In genomic region chr7:70434821-70435220, GRCh38 we compare ENCODE assay signal across 17 cellular contexts.
DNase-seq lines count a peak whose midpoint lies in the region; ATAC-seq and TF ChIP-seq lines count a peak whose summit lies in the region.
"Had no signal": no experiment of that assay in that cellular context is flagged by ENCODE, and none has a peak within 500 bp of the region (broad histone marks: within the 10 kb centered on the region; RNA-seq: fewer than 3 reads in every experiment).

No MANE protein-coding gene starts in this region.

- H3K4me2 ChIP-seq in BLaER1: peak overlapping the region; percentile 84
- H3K4me2 ChIP-seq in BLaER1 treated with 17β-estradiol and CSF1 and Interleukin-3, amounts not matched to agents 10 nM and 100 nM: peak overlapping the region in 7 of 11 experiments; percentile 19 to 88 (median 85); a peak in 10 of 22 replicates
- no peak overlapping the region for H3K4me2 ChIP-seq in OCI-LY1 (ENCODE audit: low read length)
- H3K4me2 ChIP-seq in smooth muscle cell: no peak overlapping the region

- no peaks in the 10 kb centered on the region for H3K79me2 ChIP-seq in OCI-LY1 (ENCODE audit: insufficient read depth, low read length)
- no peaks in the 10 kb centered on the region for H3K79me2 ChIP-seq in smooth muscle cell (ENCODE audit: low read depth)

- H3F3A ChIP-seq in OCI-LY1 (ENCODE audit: insufficient read depth, low read length): no peaks in the 10 kb centered on the region
- H3F3A ChIP-seq in smooth muscle cell (ENCODE audit: low read depth): no peaks in the 10 kb centered on the region

- H3K27me3 ChIP-seq in BLaER1 (no peaks in the 10 kb centered on the region), OCI-LY1 (ENCODE audit: insufficient read depth, low read length) (no peaks in the 10 kb centered on the region), smooth muscle cell (ENCODE audit: low read depth) (peaks cover 4% of the 10 kb centered on the region)
- no peaks in the 10 kb centered on the region for H3K27me3 ChIP-seq in BLaER1 treated with 17β-estradiol and CSF1 and Interleukin-3, amounts not matched to agents 10 nM and 100 nM
- H3K27me3 ChIP-seq: BE2C had no signal

- no peaks in the 10 kb centered on the region for H4K20me1 ChIP-seq in BLaER1
- H4K20me1 ChIP-seq in BLaER1 treated with 17β-estradiol and CSF1 and Interleukin-3, amounts not matched to agents 10 nM and 100 nM: no peaks in the 10 kb centered on the region
- H4K20me1 ChIP-seq in OCI-LY1 (ENCODE audit: insufficient read depth, low read length): no peaks in the 10 kb centered on the region
- no peaks in the 10 kb centered on the region for H4K20me1 ChIP-seq in smooth muscle cell (ENCODE audit: low read depth)

- peaks cover 85% of the 10 kb centered on the region for H3K4me1 ChIP-seq in BLaER1
- H3K4me1 ChIP-seq in BLaER1 treated with 17β-estradiol and CSF1 and Interleukin-3, amounts not matched to agents 10 nM and 100 nM: peaks cover 18 to 85% (median 69%) of the 10 kb centered on the region in 10 experiments
- H3K4me1 ChIP-seq in OCI-LY1 (ENCODE audit: insufficient read depth, low read length, severe bottlenecking): peaks cover 31% of the 10 kb centered on the region
- no peaks in the 10 kb centered on the region for H3K4me1 ChIP-seq in smooth muscle cell (ENCODE audit: low read depth)

- H3K4me3 ChIP-seq in BLaER1: no peak overlapping the region
- no peak overlapping the region for H3K4me3 ChIP-seq in BLaER1 treated with 17β-estradiol and CSF1 and Interleukin-3, amounts not matched to agents 10 nM and 100 nM
- H3K4me3 ChIP-seq in OCI-LY1 (ENCODE audit: low read depth, low read length, poor library complexity, severe bottlenecking): no peak overlapping the region
- no peak overlapping the region for H3K4me3 ChIP-seq in smooth muscle cell

- H3K27ac ChIP-seq in BLaER1 (no peak overlapping the region), OCI-LY1 (ENCODE audit: low read depth, low read length, poor library complexity, severe bottlenecking) (peak overlapping the region; percentile 47), smooth muscle cell (ENCODE audit: low read depth) (no peak overlapping the region)
- H3K27ac ChIP-seq in BLaER1 treated with 17β-estradiol and CSF1 and Interleukin-3, amounts not matched to agents 10 nM and 100 nM: 0 out of 22 replicates have a peak overlapping the region, but pooled peaks of 1 of the 11 experiments have one; percentile 2

- DNase-seq in left lobe of liver (ENCODE audit: low spot score) (no peak), HUDEP-2 (lab: John Stamatoyannopoulos, UW; ENCODE audit: unreplicated experiment in 76 of 76) (no peak), smooth muscle cell (lab: John Stamatoyannopoulos, UW; ENCODE audit: unreplicated experiment) (no peak)
- DNase-seq: 8988T; ACHN; BE2C; Calu3; CD4-positive, alpha-beta memory T cell; CD4-positive, CD25-positive, alpha-beta regulatory T cell; CD8-positive, alpha-beta memory T cell; DMS79 treated with DMSO at 0.1 percent for 48 hours; GF-D8 had no signal

- H3K9me3 ChIP-seq in BLaER1: no peaks in the 10 kb centered on the region
- peaks cover 0 to 10% (median 0%) of the 10 kb centered on the region in 11 experiments; a peak in 2 of 22 replicates for H3K9me3 ChIP-seq in BLaER1 treated with 17β-estradiol and CSF1 and Interleukin-3, amounts not matched to agents 10 nM and 100 nM (replicated peaks in 1 of 11)
- no peaks in the 10 kb centered on the region for H3K9me3 ChIP-seq in OCI-LY1 (ENCODE audit: low read length)
- no peaks in the 10 kb centered on the region for H3K9me3 ChIP-seq in smooth muscle cell (replicated peaks; ENCODE audit: low read depth)
- H3K9me3 ChIP-seq: BE2C had no signal

- no peaks in the 10 kb centered on the region for H3K36me3 ChIP-seq in BLaER1
- H3K36me3 ChIP-seq in BLaER1 treated with 17β-estradiol and CSF1 and Interleukin-3, amounts not matched to agents 10 nM and 100 nM: no peaks in the 10 kb centered on the region
- no peaks in the 10 kb centered on the region; the same call in 1 of the 2 replicates for H3K36me3 ChIP-seq in OCI-LY1 (ENCODE audit: insufficient read depth, low read length)
- no peaks in the 10 kb centered on the region for H3K36me3 ChIP-seq in smooth muscle cell (ENCODE audit: low read depth)
- H3K36me3 ChIP-seq: BE2C had no signal

- no peaks in the 10 kb centered on the region for H3K9me2 ChIP-seq in OCI-LY1 (ENCODE audit: low read depth, low read length)

- H2AFZ ChIP-seq in OCI-LY1 (ENCODE audit: low read length) (no peak overlapping the region), smooth muscle cell (ENCODE audit: low read depth) (no peak overlapping the region)

- ATAC-seq in left lobe of liver (peak; percentile 74), GM21825 (IDR thresholded peaks at IDR 0.05; ENCODE audit: unreplicated experiment) (no peak), HG03469 (IDR thresholded peaks at IDR 0.05; ENCODE audit: unreplicated experiment) (no peak)

- WGBS in smooth muscle cell (ENCODE audit: low lambda C conversion rate): 88% methylated on average over 1 of the region's 1 CpG

- H3K9ac ChIP-seq in BLaER1 (no peak overlapping the region), OCI-LY1 (ENCODE audit: low read length) (no peak overlapping the region), smooth muscle cell (ENCODE audit: low read depth) (no peak overlapping the region)
- no peak overlapping the region for H3K9ac ChIP-seq in BLaER1 treated with 17β-estradiol and CSF1 and Interleukin-3, amounts not matched to agents 10 nM and 100 nM

- TF ChIP-seq CTCF in OCI-LY1 (IDR thresholded peaks at IDR 0.05; ENCODE audit: low read length) (no peak), smooth muscle cell (IDR thresholded peaks at IDR 0.05; ENCODE audit: borderline replicate concordance, insufficient read depth, poor library complexity, severe bottlenecking) (no peak)

Comparison
In these comparisons a context has a peak if more than half of its experiments do, and no peak if none do; other contexts are left out.
1. H3K4me2 ChIP-seq: peak in BLaER1 (single experiment) and BLaER1 treated with 17β-estradiol and CSF1 and Interleukin-3, amounts not matched to agents 10 nM and 100 nM (7 of 11); none in OCI-LY1 (single experiment) and smooth muscle cell (single experiment).